ENCODE assay signal across 1 cellular context in genomic region chr16:68722119-68723024, GRCh38.
TF ChIP-seq lines count a peak whose summit lies in the region.

No MANE protein-coding gene starts in this region.

TF ChIP-seq in HCT116, 20 proteins besides CTCF, POLR2A, EP300 and RAD21 (continued from another document):
- no peak for TF ChIP-seq REST (IDR thresholded peaks at IDR 0.05; ENCODE audit: low read depth)
- TF ChIP-seq SRF (IDR thresholded peaks at IDR 0.05; ENCODE audit: low read depth), result no peak
- TF ChIP-seq SIN3A (IDR thresholded peaks at IDR 0.05; ENCODE audit: low read depth), result no peak
- TF ChIP-seq, protein P1, sequence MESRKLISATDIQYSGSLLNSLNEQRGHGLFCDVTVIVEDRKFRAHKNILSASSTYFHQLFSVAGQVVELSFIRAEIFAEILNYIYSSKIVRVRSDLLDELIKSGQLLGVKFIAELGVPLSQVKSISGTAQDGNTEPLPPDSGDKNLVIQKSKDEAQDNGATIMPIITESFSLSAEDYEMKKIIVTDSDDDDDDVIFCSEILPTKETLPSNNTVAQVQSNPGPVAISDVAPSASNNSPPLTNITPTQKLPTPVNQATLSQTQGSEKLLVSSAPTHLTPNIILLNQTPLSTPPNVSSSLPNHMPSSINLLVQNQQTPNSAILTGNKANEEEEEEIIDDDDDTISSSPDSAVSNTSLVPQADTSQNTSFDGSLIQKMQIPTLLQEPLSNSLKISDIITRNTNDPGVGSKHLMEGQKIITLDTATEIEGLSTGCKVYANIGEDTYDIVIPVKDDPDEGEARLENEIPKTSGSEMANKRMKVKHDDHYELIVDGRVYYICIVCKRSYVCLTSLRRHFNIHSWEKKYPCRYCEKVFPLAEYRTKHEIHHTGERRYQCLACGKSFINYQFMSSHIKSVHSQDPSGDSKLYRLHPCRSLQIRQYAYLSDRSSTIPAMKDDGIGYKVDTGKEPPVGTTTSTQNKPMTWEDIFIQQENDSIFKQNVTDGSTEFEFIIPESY (IDR thresholded peaks at IDR 0.05; ENCODE audit: extremely low read depth, insufficient replicate concordance, low read length), result no peak
- TF ChIP-seq CEBPB (IDR thresholded peaks at IDR 0.05; ENCODE audit: low read depth), result no peak
- no peak for TF ChIP-seq JUND (IDR thresholded peaks at IDR 0.05)
- TF ChIP-seq TCF7L2 (IDR thresholded peaks at IDR 0.05; ENCODE audit: borderline replicate concordance, extremely low read depth, insufficient read depth, insufficient read length), result no peak
- no peak for TF ChIP-seq ZFX (IDR thresholded peaks at IDR 0.05)
